ENCODE assay signal across 8 cellular contexts in genomic region chr10:11175823-11176243, GRCh38.
A peak's percentile ranks its signal among the peaks of the same experiment; 100 is the strongest.
DNase-seq lines count a peak whose midpoint lies in the region; ATAC-seq and TF ChIP-seq lines count a peak whose summit lies in the region.

No MANE protein-coding gene starts in this region.

- ATAC-seq in GM19023 (IDR thresholded peaks at IDR 0.05; ENCODE audit: unreplicated experiment) (peak; percentile 37), HG02870 (IDR thresholded peaks at IDR 0.05; ENCODE audit: unreplicated experiment) (peak; percentile 38), activated B cell treated with CpG ODN at 0.5 μM for 24 hours (ENCODE audit: low read depth) (peak; percentile 57)

- H3K27ac ChIP-seq in skin epidermis = peak overlapping the region in 14 of 21 experiments; percentile 18 to 87 (median 51)
- no peak overlapping the region for H3K27ac ChIP-seq in neural progenitor cell

- H3K9ac ChIP-seq in neural progenitor cell = no peak overlapping the region

- peaks cover 18% of the 10 kb centered on the region for H4K20me1 ChIP-seq in neural progenitor cell (ENCODE audit: low read depth)

- H3K4me2 ChIP-seq in neural progenitor cell = no peak overlapping the region

- H2AFZ ChIP-seq in neural progenitor cell (replicated peaks) = no peak overlapping the region

- H3K4me3 ChIP-seq in skin epidermis (peak overlapping the region in 2 of 7 experiments; percentile 4), neural progenitor cell (no peak overlapping the region), foreskin fibroblast (ENCODE audit: low read depth in 1 of 2, low read length in 2 of 2) (no peak overlapping the region)

- H3K4me1 ChIP-seq in neural progenitor cell = peaks cover 17% of the 10 kb centered on the region

- H3K27me3 Mint-ChIP-seq in activated B cell treated with CpG ODN at 0.5 μM for 24 hours = no peaks in the 10 kb centered on the region
- no peaks in the 10 kb centered on the region for H3K27me3 Mint-ChIP-seq in neural progenitor cell (ENCODE audit: insufficient read depth, low read depth)

- no peaks in the 10 kb centered on the region for H3K27me3 ChIP-seq in neural progenitor cell

- no peaks in the 10 kb centered on the region for H3K9me3 Mint-ChIP-seq in activated B cell treated with CpG ODN at 0.5 μM for 24 hours
- no peaks in the 10 kb centered on the region for H3K9me3 Mint-ChIP-seq in neural progenitor cell

- peak overlapping the region; percentile 94 for H3K27ac Mint-ChIP-seq in activated B cell treated with CpG ODN at 0.5 μM for 24 hours
- no peak overlapping the region for H3K27ac Mint-ChIP-seq in neural progenitor cell

- CTCF ChIA-PET in activated B cell treated with CpG ODN at 0.5 μM for 24 hours (lab: Charles Lee) = interaction anchor here (1.3 to 2.9 kb wide), 4 partner anchors 11 to 95 kb away, joined by 5 to 16 read pairs (median 14); no protein-coding TSS in a partner anchor

- DNase-seq in activated B cell treated with CpG ODN at 0.5 μM for 24 hours (no peak), neural progenitor cell (ENCODE audit: low spot score) (no peak), foreskin fibroblast (no peak), dermis blood vessel endothelial cell (no peak), NCI-H748 (lab: John Stamatoyannopoulos, UW; ENCODE audit: unreplicated experiment) (no peak)

- POLR2A ChIA-PET in activated B cell treated with CpG ODN at 0.5 μM for 24 hours (lab: Charles Lee) = interaction anchor here (1.0 to 9.2 kb wide), 5 partner anchors 10 to 70 kb away, joined by 3 to 151 read pairs (median 3); no protein-coding TSS in a partner anchor

- peaks cover 60% of the 10 kb centered on the region for H3K79me2 ChIP-seq in neural progenitor cell (ENCODE audit: low read depth)

- no peak for TF ChIP-seq CTCF in activated B cell treated with CpG ODN at 0.5 μM for 24 hours (IDR thresholded peaks at IDR 0.05)
- no peak for TF ChIP-seq CTCF in neural progenitor cell (IDR thresholded peaks at IDR 0.05)
- no peak for TF ChIP-seq CTCF in foreskin fibroblast (IDR thresholded peaks at IDR 0.05; ENCODE audit: low read depth, low read length)

- H3F3A ChIP-seq in neural progenitor cell (ENCODE audit: low read depth) = no peaks in the 10 kb centered on the region

- no peaks in the 10 kb centered on the region for H3K36me3 ChIP-seq in neural progenitor cell

- intact Hi-C loops in activated B cell treated with CpG ODN at 0.5 μM for 24 hours (cut with micrococcal nuclease) = loop anchor here (1.0 to 5.0 kb wide), 9 partner anchors 10 to 296 kb away; no protein-coding TSS in a partner anchor

- H3K4me1 Mint-ChIP-seq in activated B cell treated with CpG ODN at 0.5 μM for 24 hours = no peaks in the 10 kb centered on the region
- peaks cover 6% of the 10 kb centered on the region for H3K4me1 Mint-ChIP-seq in neural progenitor cell

- no peaks in the 10 kb centered on the region for H3K9me3 ChIP-seq in neural progenitor cell (ENCODE audit: low read depth)

- H3K36me3 Mint-ChIP-seq in activated B cell treated with CpG ODN at 0.5 μM for 24 hours (ENCODE audit: low read depth) = peaks cover 54% of the 10 kb centered on the region
- peaks cover 3% of the 10 kb centered on the region for H3K36me3 Mint-ChIP-seq in neural progenitor cell

- H3K4me3 Mint-ChIP-seq in activated B cell treated with CpG ODN at 0.5 μM for 24 hours = peak overlapping the region; percentile 80
- no peak overlapping the region for H3K4me3 Mint-ChIP-seq in neural progenitor cell
